In genomic region chr7:139044813-139045794, GRCh38 we compare ENCODE assay signal across 10 cellular contexts. TPM values are rescaled to one million over a fixed set of nuclear protein-coding genes. Genes with fewer than 3 reads are reported as not detected.
DNase-seq lines count a peak whose midpoint lies in the region; ATAC-seq and TF ChIP-seq lines count a peak whose summit lies in the region.
"Had no signal": no experiment of that assay in that cellular context is flagged by ENCODE, and none has a peak within 500 bp of the region (broad histone marks: within the 10 kb centered on the region; RNA-seq: fewer than 3 reads in every experiment).

No MANE protein-coding gene starts in this region.

- H3K27me3 ChIP-seq in CD8-positive, alpha-beta T cell (ENCODE audit: insufficient read depth, low read length): no peaks in the 10 kb centered on the region
- H3K27me3 ChIP-seq in left lung: no peaks in the 10 kb centered on the region

- peaks cover 24% of the 10 kb centered on the region for H3K4me1 ChIP-seq in CD8-positive, alpha-beta T cell (ENCODE audit: insufficient read depth, low read length)
- H3K4me1 ChIP-seq in left lung: peaks cover 0 to 19% of the 10 kb centered on the region in 2 donors

- TF ChIP-seq CTCF in CD8-positive, alpha-beta T cell (IDR thresholded peaks at IDR 0.05): no peak
- TF ChIP-seq CTCF in left lung (IDR thresholded peaks at IDR 0.05): no peak

- H3K27ac Mint-ChIP-seq in CD8-positive, alpha-beta T cell: peak overlapping the region; percentile 89

- DNase-seq in CD8-positive, alpha-beta T cell: no peak
- DNase-seq in T-helper 22 cell (ENCODE audit: low read depth) (peak; percentile 4), left lung (no peak), NCI-H2227 treated with DMSO at 0.1 percent for 48 hours (lab: John Stamatoyannopoulos, UW) (no peak), iPS-NIHi11 (ENCODE audit: low spot score) (no peak)
- DNase-seq: DMS 273 treated with DMSO at 0.1 percent for 48 hours, NCI-H524 treated with DMSO at 0.1 percent for 48 hours had no signal

- H3K4me3 ChIP-seq in CD8-positive, alpha-beta T cell (ENCODE audit: low read depth, low read length): no peak overlapping the region
- no peak overlapping the region for H3K4me3 ChIP-seq in left lung

- H3K9me3 ChIP-seq in CD8-positive, alpha-beta T cell (ENCODE audit: low read length): no peaks in the 10 kb centered on the region
- H3K9me3 ChIP-seq in left lung: no peaks in the 10 kb centered on the region

- peak; percentile 22 for ATAC-seq in CD8-positive, alpha-beta T cell
- ATAC-seq in HG02852 (IDR thresholded peaks at IDR 0.05; ENCODE audit: unreplicated experiment): peak; percentile 48
- peak; percentile 38 for ATAC-seq in left lung
- ATAC-seq in GM18519 (IDR thresholded peaks at IDR 0.05; ENCODE audit: low FRiP score, unreplicated experiment): no peak
- no peak for ATAC-seq in GM21717 (IDR thresholded peaks at IDR 0.05; ENCODE audit: unreplicated experiment)

- no peaks in the 10 kb centered on the region for H3K9me3 Mint-ChIP-seq in CD8-positive, alpha-beta T cell

- H3K4me3 Mint-ChIP-seq in CD8-positive, alpha-beta T cell: peak overlapping the region; percentile 1

- H3K27me3 Mint-ChIP-seq in CD8-positive, alpha-beta T cell (ENCODE audit: low read depth): no peaks in the 10 kb centered on the region

- H3K27ac ChIP-seq in CD8-positive, alpha-beta T cell (ENCODE audit: low read depth, low read length): no peak overlapping the region
- H3K27ac ChIP-seq in left lung: peak overlapping the region in 1 of 2 donors; percentile 48

- peaks cover 66% of the 10 kb centered on the region for H3K36me3 Mint-ChIP-seq in CD8-positive, alpha-beta T cell

- CTCF ChIA-PET in CD8-positive, alpha-beta T cell (lab: Charles Lee): interaction anchor here (0.6 to 1.6 kb wide), 8 partner anchors 10 to 159 kb away, joined by 3 to 5 read pairs (median 4); no protein-coding TSS in a partner anchor

- peaks cover 69% of the 10 kb centered on the region for H3K4me1 Mint-ChIP-seq in CD8-positive, alpha-beta T cell (ENCODE audit: low read depth)

- intact Hi-C loops in CD8-positive, alpha-beta T cell (cut with DNase I, micrococcal nuclease): loop anchor here (2.0 to 10.0 kb wide), 3 partner anchors 16 to 160 kb away; no protein-coding TSS in a partner anchor
- intact Hi-C loops in left lung (cut with DNase I): no loop called here

- POLR2A ChIA-PET in CD8-positive, alpha-beta T cell (lab: Charles Lee): interaction anchor here (1.3 to 2.5 kb wide), 3 partner anchors 9 to 82 kb away, joined by 3 to 11 read pairs (median 7); partner anchors contain the start of gene ZC3HAV1L

- H3K36me3 ChIP-seq in CD8-positive, alpha-beta T cell (ENCODE audit: insufficient read depth, low read length): peaks cover 45% of the 10 kb centered on the region
- H3K36me3 ChIP-seq in left lung: peaks cover 0 to 73% of the 10 kb centered on the region in 2 donors

RNA-seq across cellular contexts. Expression of gene ZC3HAV1L, which starts 9.3 kb away (rescaled TPM):
- under 1 TPM; 0.16 to 0.44 TPM for total RNA-seq in CD8-positive, alpha-beta T cell
- total RNA-seq in left lung: 10 to 100 TPM in 1 of 2 donors, 1 to 10 TPM in 1; 8.4 to 12.4 TPM

Comparison
In these comparisons a context has a peak if more than half of its experiments do, and no peak if none do; other contexts are left out.
1. ATAC-seq: peak in CD8-positive, alpha-beta T cell (single experiment), HG02852 (single experiment) and left lung (single experiment); none in GM18519 (single experiment) and GM21717 (single experiment).
2. RNA of gene ZC3HAV1L, which starts 9.3 kb away (total RNA-seq): 8.4 to 12.4 TPM in left lung; 0.16 to 0.44 TPM in CD8-positive, alpha-beta T cell; every median in the first group is over 4 times any median in the second.
3. intact Hi-C loops: an anchor here in CD8-positive, alpha-beta T cell (2.0 to 10.0 kb wide); none called in left lung.